9 cellular contexts compared by ENCODE assay signal in genomic region chr11:118924591-118925585, GRCh38. TPM values are rescaled to one million over a fixed set of nuclear protein-coding genes. Genes with fewer than 3 reads are reported as not detected.
DNase-seq lines count a peak whose midpoint lies in the region; ATAC-seq, FAIRE-seq and TF ChIP-seq lines count a peak whose summit lies in the region.
"Had no signal": no experiment of that assay in that cellular context is flagged by ENCODE, and none has a peak within 500 bp of the region (broad histone marks: within the 10 kb centered on the region; RNA-seq: fewer than 3 reads in every experiment).

No MANE protein-coding gene starts in this region.

- H3K4me1 ChIP-seq in OCI-LY7 (ENCODE audit: insufficient read depth, low read length, poor library complexity, severe bottlenecking) (peaks cover 61% of the 10 kb centered on the region), GM12878 (ENCODE audit: control insufficient read depth, insufficient read depth, low read length) (peaks cover 26% of the 10 kb centered on the region)

- no peak for TF ChIP-seq RAD21 in GM12878 (IDR thresholded peaks at IDR 0.05; ENCODE audit: insufficient read depth, low read depth, low read length)

- CTCF ChIA-PET in OCI-LY7 (lab: Charles Lee; ENCODE audit: unreplicated experiment): interaction anchor here (0.7 to 2.4 kb wide), 2 partner anchors 12 kb away, joined by 3 to 12 read pairs; no protein-coding TSS in a partner anchor
- CTCF ChIA-PET in GM12878 (lab: Yijun Ruan, JAX): interaction anchor here (0.7 to 11.6 kb wide), 9 partner anchors 15 to 235 kb away, joined by 3 to 330 read pairs (median 5); partner anchors contain the start of gene CXCR5

- H3K9me3 ChIP-seq in OCI-LY7 (ENCODE audit: low read length) (no peaks in the 10 kb centered on the region), GM12878 (replicated peaks; ENCODE audit: control insufficient read depth, insufficient read depth, low read length) (no peaks in the 10 kb centered on the region)

- FAIRE-seq in GM12878 (lab: Jason Lieb, UNC): no peak

- H3K27ac ChIP-seq in OCI-LY7 (ENCODE audit: low read depth, low read length, poor library complexity, severe bottlenecking) (peak overlapping the region; percentile 94), GM12878 (ENCODE audit: control insufficient read depth, insufficient read depth) (peak overlapping the region; percentile 72)

- BruUV-seq in OCI-LY7 (replicated peaks; lab: Mats Ljungman, UMichigan) (no TSS peak), GM12878 (replicated peaks; lab: Mats Ljungman, UMichigan) (no TSS peak)

- H3K4me2 ChIP-seq in OCI-LY7 (ENCODE audit: low read length) (peak overlapping the region; percentile 87), GM12878 (ENCODE audit: control insufficient read depth, insufficient read depth) (peak overlapping the region; percentile 97)

- ATAC-seq in GM12878: peak; percentile 40
- ATAC-seq in GM21576 (IDR thresholded peaks at IDR 0.05; ENCODE audit: unreplicated experiment): no peak
- ATAC-seq in HG03432 (IDR thresholded peaks at IDR 0.05; ENCODE audit: unreplicated experiment): no peak

- no peak for TF ChIP-seq CTCF in OCI-LY7 (conservative IDR thresholded peaks at IDR 0.05; ENCODE audit: low read length)
- TF ChIP-seq CTCF in GM12878 (IDR thresholded peaks at IDR 0.05 in 2 of 3, conservative IDR thresholded peaks at IDR 0.05 in 1 of 3; ENCODE audit: control insufficient read depth in 2 of 3, extremely low read depth in 1 of 3, insufficient read depth in 1 of 3, low read depth in 3 of 3, low read length in 3 of 3): no peak

- TF ChIP-seq EP300 in GM12878 (IDR thresholded peaks at IDR 0.05; ENCODE audit: borderline replicate concordance in 1 of 2, control insufficient read depth in 1 of 2, low read depth in 2 of 2, low read length in 2 of 2): no peak

- H3K4me3 ChIP-seq in OCI-LY7 (ENCODE audit: low read depth, low read length, poor library complexity, severe bottlenecking): peak overlapping the region; percentile 90
- H3K4me3 ChIP-seq in GM12878: peak overlapping the region; percentile 93

- POLR2A ChIA-PET in OCI-LY7 (lab: Charles Lee) (interaction anchor here (0.6 to 3.7 kb wide), 5 partner anchors 10 to 307 kb away, joined by 3 to 25 read pairs (median 3); no protein-coding TSS in a partner anchor), GM12878 (lab: Charles Lee) (interaction anchor here (0.6 to 6.3 kb wide), 7 partner anchors 10 to 156 kb away, joined by 3 to 105 read pairs (median 3); no protein-coding TSS in a partner anchor)

- peak overlapping the region; percentile 72 for H3K9ac ChIP-seq in GM12878 (ENCODE audit: control insufficient read depth, insufficient read depth, low read length)

- H3K79me2 ChIP-seq in OCI-LY7 (ENCODE audit: insufficient read depth, low read depth, low read length) (peaks cover 22% of the 10 kb centered on the region; the same call in 1 of the 2 replicates), GM12878 (ENCODE audit: control insufficient read depth, insufficient read depth, low read length) (peaks cover 37% of the 10 kb centered on the region)

- H3K9me2 ChIP-seq in OCI-LY7 (ENCODE audit: insufficient read depth, low read length): no peaks in the 10 kb centered on the region

- SMC1A ChIA-PET in GM12878 (lab: Charles Lee; ENCODE audit: uncharacterized antibody, unreplicated experiment): interaction anchor here (0.6 to 12.9 kb wide), 9 partner anchors 11 to 132 kb away, joined by 3 to 185 read pairs (median 5); partner anchors contain the start of gene CXCR5

- intact Hi-C loops in OCI-LY7 (cut with micrococcal nuclease; ENCODE audit: unreplicated experiment) (loop anchor here (1.0 kb wide), 1 partner anchor 11 kb away; no protein-coding TSS in a partner anchor), GM12878 (cut with micrococcal nuclease; ENCODE audit: unreplicated experiment) (loop anchor here (5.0 kb wide), 2 partner anchors 177 to 397 kb away; partner anchors contain the start of gene DPAGT1)

- in situ Hi-C loops in GM12878 (cut with MboI): no loop called here

- RAD21 ChIA-PET in GM12878 (lab: Charles Lee; ENCODE audit: unreplicated experiment): interaction anchor here (0.6 to 8.8 kb wide), 11 partner anchors 13 to 174 kb away, joined by 3 to 169 read pairs (median 4); partner anchors contain the start of genes CXCR5 and DDX6

- H2AFZ ChIP-seq in OCI-LY7 (ENCODE audit: low read length): peak overlapping the region; percentile 2; the same call in 1 of the 2 replicates
- H2AFZ ChIP-seq in GM12878 (ENCODE audit: control insufficient read depth, low read depth, low read length): peak overlapping the region; percentile 73

- no peaks in the 10 kb centered on the region for H3K27me3 ChIP-seq in GM12878 (replicated peaks in 1 of 2; ENCODE audit: control insufficient read depth in 2 of 2, insufficient read depth in 2 of 2, low read length in 1 of 2)

- peak; percentile 81 for DNase-seq in activated effector memory CD4-positive, alpha-beta T cell treated with anti-CD3 and anti-CD28 coated beads, Interleukin-2, amount 50 U/mL, for 16 hours
- DNase-seq in activated effector memory CD4-positive, alpha-beta T cell treated with Interleukin-2 at 50 U/mL for 16 hours: no peak
- DNase-seq in OCI-LY7 (ENCODE audit: low spot score) (peak; percentile 72), GM12878 (ENCODE audit: low read depth, low spot score) (no peak), iris pigment epithelial cell (ENCODE audit: low read depth) (peak; percentile 56)
- DNase-seq in stimulated activated CD4-positive, alpha-beta T cell treated with anti-CD3 and anti-CD28 coated beads, Interleukin-2, amount 100 ng/mL, for 24 hours: peak; percentile 60 to 63

- 1% methylated on average over 34 of the region's 45 CpGs for WGBS in GM12878 (ENCODE audit: insufficient coverage, insufficient replicate concordance, low lambda C conversion rate, missing lambda C conversion rate)

- no peak for TF ChIP-seq POLR2A in GM12878 (IDR thresholded peaks at IDR 0.05; ENCODE audit: low read depth, low read length)

- H4K20me1 ChIP-seq in OCI-LY7 (ENCODE audit: insufficient read depth, low read length) (no peaks in the 10 kb centered on the region), GM12878 (ENCODE audit: control insufficient read depth, insufficient read depth) (no peaks in the 10 kb centered on the region)

- H3K36me3 ChIP-seq in OCI-LY7 (ENCODE audit: insufficient read depth, low read length) (no peaks in the 10 kb centered on the region), GM12878 (ENCODE audit: control insufficient read depth in 2 of 2, insufficient read depth in 2 of 2, low read length in 1 of 2) (no peaks in the 10 kb centered on the region)

RNA-seq across cellular contexts. Expression of gene BCL9L, which starts 0.8 kb away (rescaled TPM):
- 3.7 and 6.4 TPM in 2 replicates for total RNA-seq in OCI-LY7 (2014; rRNA removed; shearing (Covaris generic))
- total RNA-seq in OCI-LY7 (2022) (14.8 and 16.6 TPM in 2 replicates), GM12878 (2014; rRNA removed) (1.5 and 1.9 TPM in 2 replicates), GM12878 (2014; rRNA removed; fragmentation: Illumina TruSeq; extraction: Trizol) (0.92 and 1.9 TPM in 2 replicates), GM12878 (2021) (15.9 and 18.4 TPM in 2 replicates)
- total RNA-seq in GM12878 (2013; cell fraction: nucleolus; rRNA removed): 9.2 and 11.3 TPM in 2 replicates
- 2.2 TPM for polyA plus RNA-seq in GM12878 (2011; ENCODE audit: low read depth)
- polyA plus RNA-seq in GM12878 (2011; rRNA removed) (0.67 and 0.84 TPM in 2 replicates), GM12878 (2014; fragmentation: Illumina TruSeq; extraction: Trizol) (1.1 and 6.0 TPM in 2 replicates), GM12878 (2014; fragmentation: Nextera tagmentation; extraction: Ambion mirVana) (under 1 TPM; 0.04 to 0.11 TPM), GM12878 (2014; rRNA removed) (6.1 and 8.0 TPM in 2 replicates), GM12878 (2016; fragmentation: Nextera tagmentation; extraction: Ambion mirVana) (under 1 TPM; 0.53 to 0.87 TPM)
- polyA plus RNA-seq in GM12878 (2011; cell fraction: cytosol; rRNA removed): 0.78 and 1.1 TPM in 2 replicates
- polyA plus RNA-seq in GM12878 (2011; cell fraction: nucleus; rRNA removed): 4.7 and 6.3 TPM in 2 replicates
- polyA plus RNA-seq in GM12878 (2012): 8.6 and 8.9 TPM in 2 replicates
- 0.59 and 3.8 TPM in 2 replicates for polyA minus RNA-seq in GM12878 (2011; rRNA and poly(A)+ RNA removed)
- polyA minus RNA-seq in GM12878 (2011; cell fraction: cytosol; rRNA and poly(A)+ RNA removed): 3.3 and 4.4 TPM in 2 replicates
- polyA minus RNA-seq in GM12878 (2011; cell fraction: nucleus; rRNA and poly(A)+ RNA removed): 3.7 and 7.4 TPM in 2 replicates

RNA-seq across cellular contexts. Expression of gene UPK2, which starts 31.2 kb away (rescaled TPM):
- total RNA-seq in OCI-LY7 (2014; rRNA removed; shearing (Covaris generic)): 0.28 TPM in 1 of 2 replicates, not detected in the other
- total RNA-seq in OCI-LY7 (2022) (0.34 TPM in 1 of 2 replicates, not detected in the other), GM12878 (2014; rRNA removed) (not detected in 2 replicates), GM12878 (2014; rRNA removed; fragmentation: Illumina TruSeq; extraction: Trizol) (not detected in 2 replicates), GM12878 (2021) (0.31 TPM in 1 of 2 replicates, not detected in the other)
- total RNA-seq in GM12878 (2013; cell fraction: nucleolus; rRNA removed): 0.64 and 1.3 TPM in 2 replicates
- 0.46 TPM for polyA plus RNA-seq in GM12878 (2011; ENCODE audit: low read depth)
- polyA plus RNA-seq in GM12878 (2011; rRNA removed) (0.37 and 1.0 TPM in 2 replicates), GM12878 (2014; fragmentation: Illumina TruSeq; extraction: Trizol) (0.07 TPM in 1 of 2 replicates, not detected in the other), GM12878 (2014; fragmentation: Nextera tagmentation; extraction: Ambion mirVana) (not detected), GM12878 (2014; rRNA removed) (0.20 TPM in 1 of 2 replicates, not detected in the other), GM12878 (2016; fragmentation: Nextera tagmentation; extraction: Ambion mirVana) (not detected)
- polyA plus RNA-seq in GM12878 (2011; cell fraction: cytosol; rRNA removed): 1.5 and 2.7 TPM in 2 replicates
- 1.7 and 2.6 TPM in 2 replicates for polyA plus RNA-seq in GM12878 (2011; cell fraction: nucleus; rRNA removed)
- polyA plus RNA-seq in GM12878 (2012): 1.0 and 1.8 TPM in 2 replicates
- 0.73 and 1.4 TPM in 2 replicates for polyA minus RNA-seq in GM12878 (2011; rRNA and poly(A)+ RNA removed)
- polyA minus RNA-seq in GM12878 (2011; cell fraction: cytosol; rRNA and poly(A)+ RNA removed): not detected in 2 replicates
- 0.24 TPM in 1 of 2 replicates, not detected in the other for polyA minus RNA-seq in GM12878 (2011; cell fraction: nucleus; rRNA and poly(A)+ RNA removed)
- total RNA-seq: pulmonary artery endothelial cell had no signal

RNA-seq across cellular contexts. Expression of gene CXCR5, which starts 41.2 kb away (rescaled TPM):
- 1.4 and 3.3 TPM in 2 replicates for total RNA-seq in OCI-LY7 (2014; rRNA removed; shearing (Covaris generic))
- 7.1 and 7.3 TPM in 2 replicates for total RNA-seq in OCI-LY7 (2022)
- 2.3 and 2.7 TPM in 2 replicates for total RNA-seq in GM12878 (2013; cell fraction: nucleolus; rRNA removed)
- total RNA-seq in GM12878 (2014; rRNA removed): 0.27 and 0.56 TPM in 2 replicates
- total RNA-seq in GM12878 (2014; rRNA removed; fragmentation: Illumina TruSeq; extraction: Trizol): 0.18 and 0.22 TPM in 2 replicates
- total RNA-seq in GM12878 (2021): 0.44 and 0.45 TPM in 2 replicates
- 1.7 TPM for polyA plus RNA-seq in GM12878 (2011; ENCODE audit: low read depth)
- 0.10 and 0.14 TPM in 2 replicates for polyA plus RNA-seq in GM12878 (2011; rRNA removed)
- 0.36 and 0.43 TPM in 2 replicates for polyA plus RNA-seq in GM12878 (2011; cell fraction: cytosol; rRNA removed)
- polyA plus RNA-seq in GM12878 (2011; cell fraction: nucleus; rRNA removed): 0.38 and 0.45 TPM in 2 replicates
- 3.2 and 3.5 TPM in 2 replicates for polyA plus RNA-seq in GM12878 (2012)
- 0.06 and 0.15 TPM in 2 replicates for polyA plus RNA-seq in GM12878 (2014; fragmentation: Illumina TruSeq; extraction: Trizol)
- polyA plus RNA-seq in GM12878 (2014; fragmentation: Nextera tagmentation; extraction: Ambion mirVana): under 1 TPM; 0.03 to 0.11 TPM
- 0.15 and 0.28 TPM in 2 replicates for polyA plus RNA-seq in GM12878 (2014; rRNA removed)
- under 1 TPM; 0.44 to 0.63 TPM for polyA plus RNA-seq in GM12878 (2016; fragmentation: Nextera tagmentation; extraction: Ambion mirVana)
- 0.59 and 0.88 TPM in 2 replicates for polyA minus RNA-seq in GM12878 (2011; rRNA and poly(A)+ RNA removed)
- 0.21 TPM in 1 of 2 replicates, not detected in the other for polyA minus RNA-seq in GM12878 (2011; cell fraction: cytosol; rRNA and poly(A)+ RNA removed)
- 0.36 and 0.38 TPM in 2 replicates for polyA minus RNA-seq in GM12878 (2011; cell fraction: nucleus; rRNA and poly(A)+ RNA removed)
- total RNA-seq: pulmonary artery endothelial cell had no signal

RNA-seq across cellular contexts. Expression of gene FOXR1, which starts 46.7 kb away (rescaled TPM):
- not detected in 2 replicates for total RNA-seq in OCI-LY7 (2014; rRNA removed; shearing (Covaris generic))
- total RNA-seq in OCI-LY7 (2022) (not detected in 2 replicates), GM12878 (2014; rRNA removed) (not detected in 2 replicates), GM12878 (2014; rRNA removed; fragmentation: Illumina TruSeq; extraction: Trizol) (not detected in 2 replicates), GM12878 (2021) (not detected in 2 replicates)
- total RNA-seq in GM12878 (2013; cell fraction: nucleolus; rRNA removed): not detected in 2 replicates
- not detected for polyA plus RNA-seq in GM12878 (2011; ENCODE audit: low read depth)
- polyA plus RNA-seq in GM12878 (2011; rRNA removed) (not detected in 2 replicates), GM12878 (2014; fragmentation: Illumina TruSeq; extraction: Trizol) (not detected in 2 replicates), GM12878 (2014; fragmentation: Nextera tagmentation; extraction: Ambion mirVana) (not detected), GM12878 (2014; rRNA removed) (not detected in 2 replicates), GM12878 (2016; fragmentation: Nextera tagmentation; extraction: Ambion mirVana) (not detected)
- polyA plus RNA-seq in GM12878 (2011; cell fraction: cytosol; rRNA removed): not detected in 2 replicates
- polyA plus RNA-seq in GM12878 (2011; cell fraction: nucleus; rRNA removed): not detected in 2 replicates
- polyA plus RNA-seq in GM12878 (2012): not detected in 2 replicates
- not detected in 2 replicates for polyA minus RNA-seq in GM12878 (2011; rRNA and poly(A)+ RNA removed)
- polyA minus RNA-seq in GM12878 (2011; cell fraction: cytosol; rRNA and poly(A)+ RNA removed): not detected in 2 replicates
- polyA minus RNA-seq in GM12878 (2011; cell fraction: nucleus; rRNA and poly(A)+ RNA removed): not detected in 2 replicates
- total RNA-seq: pulmonary artery endothelial cell had no signal

Comparison
In these comparisons a context has a peak if more than half of its experiments do, and no peak if none do; other contexts are left out.
1. DNase-seq: peak in activated effector memory CD4-positive, alpha-beta T cell treated with anti-CD3 and anti-CD28 coated beads, Interleukin-2, amount 50 U/mL, for 16 hours (single experiment), OCI-LY7 (single experiment), iris pigment epithelial cell (single experiment) and stimulated activated CD4-positive, alpha-beta T cell treated with anti-CD3 and anti-CD28 coated beads, Interleukin-2, amount 100 ng/mL, for 24 hours (2 of 2); none in activated effector memory CD4-positive, alpha-beta T cell treated with Interleukin-2 at 50 U/mL for 16 hours (single experiment) and GM12878 (single experiment).